8 cellular contexts compared by ENCODE assay signal in the genomic region with DNA sequence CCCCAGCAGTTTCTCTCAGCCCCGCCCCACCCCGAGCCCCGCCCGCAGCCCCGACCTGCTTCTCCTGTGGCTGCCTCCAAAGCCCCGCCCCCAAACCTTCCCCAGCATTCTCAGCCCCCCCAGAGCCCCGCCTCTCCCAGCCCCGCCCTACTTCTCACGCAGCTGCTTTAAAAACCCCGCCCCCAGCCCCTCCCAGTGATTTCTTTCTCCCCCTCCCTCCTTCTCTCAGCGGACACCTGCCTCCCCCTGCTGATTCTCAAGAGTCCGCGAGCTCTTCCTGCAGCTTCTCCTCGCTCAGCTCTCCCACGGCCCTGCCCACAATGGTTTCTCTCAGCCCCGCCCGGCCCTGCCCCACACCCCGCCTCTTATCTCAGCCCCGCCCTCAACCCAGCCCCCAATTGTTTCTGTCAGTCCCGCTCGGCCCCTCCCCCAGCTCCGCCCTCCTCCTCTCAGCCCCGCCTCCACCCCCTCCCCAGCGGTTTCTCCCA. TPM values are rescaled to one million over a fixed set of nuclear protein-coding genes. Genes with fewer than 3 reads are reported as not detected.
A peak's percentile ranks its signal among the peaks of the same experiment; 100 is the strongest.
DNase-seq lines count a peak whose midpoint lies in the region; ATAC-seq and TF ChIP-seq lines count a peak whose summit lies in the region.

No MANE protein-coding gene starts in this region.

- H3K27me3 ChIP-seq in HL-60 (ENCODE audit: insufficient read depth, poor library complexity, severe bottlenecking), result no peaks in the 10 kb centered on the region
- H3K27me3 ChIP-seq in NT2/D1 (ENCODE audit: insufficient read depth, insufficient read length), result peaks cover 9% of the 10 kb centered on the region

- no peaks in the 10 kb centered on the region for H3K36me3 ChIP-seq in NT2/D1 (ENCODE audit: insufficient read depth, insufficient read length, low read length)

- peak; percentile 17 for ATAC-seq in GM19328 (IDR thresholded peaks at IDR 0.05; ENCODE audit: unreplicated experiment)

- no peak overlapping the region for H3K9ac ChIP-seq in NT2/D1 (ENCODE audit: insufficient read length, low read depth)

- H3K9me3 ChIP-seq in NT2/D1 (ENCODE audit: insufficient read depth, low read length), result no peaks in the 10 kb centered on the region

- peak overlapping the region; percentile 79 for H3K4me3 ChIP-seq in HL-60 (replicated peaks; ENCODE audit: insufficient read depth, low read length)
- no peak overlapping the region for H3K4me3 ChIP-seq in NT2/D1 (ENCODE audit: insufficient read length, low read depth)
- H3K4me3 ChIP-seq in epithelial cell of esophagus (ENCODE audit: low read length), result peak overlapping the region; percentile 61

- peak overlapping the region; percentile 96 for H3K27ac ChIP-seq in HL-60 (replicated peaks)

- TF ChIP-seq CTCF in HL-60 (IDR thresholded peaks at IDR 0.05; ENCODE audit: insufficient read depth, low read length) (no peak), epithelial cell of esophagus (IDR thresholded peaks at IDR 0.05; ENCODE audit: insufficient read depth, low read depth, low read length, missing control alignments) (no peak)

- no peaks in the 10 kb centered on the region for H3K4me1 ChIP-seq in NT2/D1 (ENCODE audit: insufficient read depth, insufficient read length)

- DNase-seq in AG08396 (ENCODE audit: low spot score) (peak; percentile 83), HL-60 (ENCODE audit: low read depth in 1 of 2, low spot score in 1 of 2) (peak in 1 of 2 experiments; percentile 81), NT2/D1 (ENCODE audit: low read depth, low spot score) (peak; percentile 44), activated T-cell treated with anti-CD3 and anti-CD28 coated beads for 24 hours (ENCODE audit: low read depth) (peak; percentile 78), epithelial cell of esophagus (ENCODE audit: low read depth) (peak; percentile 90), mucosa of gallbladder (ENCODE audit: low spot score) (peak; percentile 93)
- peak; percentile 78 to 80 for DNase-seq in stimulated activated CD8-positive, alpha-beta memory T cell treated with anti-CD3 and anti-CD28 coated beads, Interleukin-2, amount 100 ng/mL, for 48 hours (ENCODE audit: low read depth in 2 of 2)

RNA-seq across cellular contexts. Expression of a gene that starts 0.6 kb away (rescaled TPM):
- 18.6 TPM for total RNA-seq in mucosa of gallbladder

RNA-seq across cellular contexts. Expression of a gene that starts 9.5 kb away (rescaled TPM):
- total RNA-seq in mucosa of gallbladder, result not detected

RNA-seq across cellular contexts. Expression of a gene that starts 35.1 kb away (rescaled TPM):
- 55.4 TPM for total RNA-seq in mucosa of gallbladder

RNA-seq across cellular contexts. Expression of a gene that starts 47.1 kb away (rescaled TPM):
- not detected for total RNA-seq in mucosa of gallbladder

RNA-seq across cellular contexts. Expression of a gene that starts 54.9 kb away (rescaled TPM):
- 0.83 TPM for total RNA-seq in mucosa of gallbladder
